8 cellular contexts compared by ENCODE assay signal in genomic region chr13:110956216-110956615, GRCh38. TPM values are rescaled to one million over a fixed set of nuclear protein-coding genes. Genes with fewer than 3 reads are reported as not detected.
DNase-seq lines count a peak whose midpoint lies in the region; ATAC-seq and TF ChIP-seq lines count a peak whose summit lies in the region.
"Not testable (repeated sequence)": the region's sequence is repeated elsewhere in the genome, so short reads cannot be mapped to it uniquely, and the experiment has no call there.

No MANE protein-coding gene starts in this region.

- DNase-seq in AG10803 (ENCODE audit: low read depth) (peak; percentile 55), GM23248 (peak; percentile 52), IMR-90 (peak; percentile 19), ecto neural progenitor cell (ENCODE audit: low spot score) (peak; percentile 3), fibroblast of mammary gland (ENCODE audit: low read depth) (peak; percentile 47), fibroblast of villous mesenchyme (ENCODE audit: low read depth) (peak; percentile 19), mesenchymal stem cell (peak; percentile 29)
- DNase-seq in chondrocyte (ENCODE audit: low spot score), result not testable (repeated sequence)

- not testable (repeated sequence) for H3K9me3 Mint-ChIP-seq in chondrocyte (ENCODE audit: low read depth)

- H2BK5ac ChIP-seq in IMR-90 (ENCODE audit: low read depth, low read length, poor library complexity, severe bottlenecking), result peak overlapping the region; percentile 36
- not testable (repeated sequence) for H2BK5ac ChIP-seq in mesenchymal stem cell (ENCODE audit: low read depth, low read length, poor library complexity, severe bottlenecking)

- not testable (repeated sequence) for H3K79me1 ChIP-seq in IMR-90 (ENCODE audit: low read depth in 1 of 2, low read length in 2 of 2); mesenchymal stem cell (replicated peaks; ENCODE audit: low read length, poor library complexity, severe bottlenecking)

- H2AK9ac ChIP-seq in IMR-90 (replicated peaks; ENCODE audit: low read depth, low read length, poor library complexity), result not testable (repeated sequence)

- not testable (repeated sequence) for H3K36me3 Mint-ChIP-seq in chondrocyte (ENCODE audit: low read depth)

- peak overlapping the region; percentile 79 for H4K91ac ChIP-seq in IMR-90 (ENCODE audit: insufficient read depth, low read depth, low read length)
- H4K91ac ChIP-seq in mesenchymal stem cell (ENCODE audit: low read length), result peak overlapping the region; percentile 53

- not testable (repeated sequence) for TF ChIP-seq POLR2A in IMR-90 (IDR thresholded peaks at IDR 0.05; ENCODE audit: low read depth, low read length)

- not testable (repeated sequence) for H2AFZ ChIP-seq in GM23248; IMR-90 (replicated peaks; ENCODE audit: low read length, poor library complexity); mesenchymal stem cell (ENCODE audit: low read depth, low read length)

- not testable (repeated sequence) for H3K36me3 ChIP-seq in GM23248 (ENCODE audit: low read depth); IMR-90 (ENCODE audit: control insufficient read depth, insufficient read depth, low read length); mesenchymal stem cell (ENCODE audit: control insufficient read depth in 1 of 2, insufficient read depth in 2 of 2, low read depth in 1 of 2, low read length in 2 of 2)

- H4K5ac ChIP-seq in IMR-90 (ENCODE audit: low read depth, low read length), result peak overlapping the region; percentile 21; the same call in 1 of the 2 replicates

- H3K14ac ChIP-seq in IMR-90 (replicated peaks; ENCODE audit: low read depth, low read length), result peak overlapping the region; percentile 72; the same call in 1 of the 2 replicates
- not testable (repeated sequence) for H3K14ac ChIP-seq in mesenchymal stem cell (ENCODE audit: low read length in 2 of 2)

- peak overlapping the region; percentile 93 for H2BK20ac ChIP-seq in IMR-90 (ENCODE audit: low read depth, low read length)

- POLR2A ChIA-PET in IMR-90 (lab: Charles Lee; ENCODE audit: unreplicated experiment), result not testable (repeated sequence)

- TF ChIP-seq CTCF in AG10803 (conservative IDR thresholded peaks at IDR 0.05; ENCODE audit: low read length); IMR-90 (conservative IDR thresholded peaks at IDR 0.05; ENCODE audit: low read depth, low read length); chondrocyte (IDR thresholded peaks at IDR 0.05); fibroblast of mammary gland (conservative IDR thresholded peaks at IDR 0.05; ENCODE audit: control insufficient read depth, insufficient read depth, low read depth, low read length); fibroblast of villous mesenchyme (IDR thresholded peaks at IDR 0.05; ENCODE audit: insufficient read depth, low read depth, low read length): not testable (repeated sequence)

- not testable (repeated sequence) for H3K9me3 ChIP-seq in GM23248 (ENCODE audit: low read depth); IMR-90 (ENCODE audit: control insufficient read depth, insufficient read depth, low read length)
- H3K9me3 ChIP-seq in mesenchymal stem cell (ENCODE audit: control insufficient read depth, low read length), result peaks cover 13% of the 10 kb centered on the region

- H2BK15ac ChIP-seq in IMR-90 (ENCODE audit: low read depth, low read length) (peak overlapping the region; percentile 96; the same call in 1 of the 3 replicates), mesenchymal stem cell (ENCODE audit: low read depth, poor library complexity, severe bottlenecking) (peak overlapping the region; percentile 78)

- H4K8ac ChIP-seq in IMR-90 (ENCODE audit: low read depth in 2 of 2, low read length in 2 of 2) (peak overlapping the region in 1 of 2 experiments; percentile 71; a peak in 2 of 4 replicates), mesenchymal stem cell (ENCODE audit: low read length) (peak overlapping the region; percentile 83)

- not testable (repeated sequence) for H3K23ac ChIP-seq in IMR-90 (ENCODE audit: low read depth, low read length); mesenchymal stem cell (ENCODE audit: low read length in 2 of 2)

- dilution Hi-C loops in IMR-90 (cut with HindIII; ENCODE audit: low sequenced_read_pairs, unreplicated experiment), result not testable (repeated sequence)

- ATAC-seq in IMR-90 (ENCODE audit: low read depth), result not testable (repeated sequence)

- H3K4me2 ChIP-seq in GM23248 (ENCODE audit: unreplicated experiment); IMR-90 (ENCODE audit: low read depth, low read length); mesenchymal stem cell (ENCODE audit: low read length, poor library complexity, severe bottlenecking): not testable (repeated sequence)

- peak overlapping the region; percentile 41 for H3K27ac Mint-ChIP-seq in chondrocyte (ENCODE audit: unreplicated experiment)

- not testable (repeated sequence) for H3K9me2 ChIP-seq in GM23248 (ENCODE audit: insufficient read depth)

- not testable (repeated sequence) for H3K79me2 ChIP-seq in GM23248 (ENCODE audit: insufficient read depth)

- not testable (repeated sequence) for H3K4me3 ChIP-seq in AG10803 (ENCODE audit: low read length); GM23248; IMR-90 (ENCODE audit: insufficient read depth, low read depth, low read length); fibroblast of mammary gland (ENCODE audit: control insufficient read depth, low read depth, low read length); fibroblast of villous mesenchyme (ENCODE audit: low read depth, low read length); mesenchymal stem cell (ENCODE audit: insufficient read depth in 1 of 2, low read depth in 1 of 2, low read length in 2 of 2)

- not testable (repeated sequence) for BruUV-seq in IMR-90 (replicated peaks; lab: Mats Ljungman, UMichigan)

- in situ Hi-C loops in GM23248 (cut with MboI); IMR-90 (cut with MboI; ENCODE audit: low sequenced_read_pairs): not testable (repeated sequence)

- H3K27me3 Mint-ChIP-seq in chondrocyte (ENCODE audit: low read depth), result not testable (repeated sequence)

- H2AK5ac ChIP-seq in IMR-90 (ENCODE audit: low read depth, low read length), result peak overlapping the region; percentile 88
- H2AK5ac ChIP-seq in mesenchymal stem cell (ENCODE audit: low read length, severe bottlenecking), result not testable (repeated sequence)

- intact Hi-C loops in IMR-90 (cut with micrococcal nuclease), result not testable (repeated sequence)

- peak overlapping the region; percentile 90 for H3K4ac ChIP-seq in IMR-90 (ENCODE audit: low read depth, low read length)
- peak overlapping the region in 1 of 2 experiments; percentile 17 for H3K4ac ChIP-seq in mesenchymal stem cell (ENCODE audit: low read depth in 1 of 2, low read length in 2 of 2)

- H2BK120ac ChIP-seq in IMR-90 (ENCODE audit: low read depth, low read length), result peak overlapping the region; percentile 93
- not testable (repeated sequence) for H2BK120ac ChIP-seq in mesenchymal stem cell (ENCODE audit: low read depth, low read length)

- CTCF ChIA-PET in IMR-90 (lab: Yijun Ruan, JAX), result not testable (repeated sequence)

- peaks cover 32% of the 10 kb centered on the region for H3K4me1 Mint-ChIP-seq in chondrocyte (ENCODE audit: low read depth)

- not testable (repeated sequence) for H3K9ac ChIP-seq in GM23248; IMR-90 (ENCODE audit: low read depth, low read length); mesenchymal stem cell (ENCODE audit: low read length)

- H3K4me1 ChIP-seq in GM23248 (ENCODE audit: insufficient read depth) (peaks cover 10% of the 10 kb centered on the region), IMR-90 (ENCODE audit: control insufficient read depth, insufficient read depth, low read length) (peaks cover 16% of the 10 kb centered on the region), mesenchymal stem cell (ENCODE audit: control insufficient read depth, insufficient read depth, low read depth, low read length) (peaks cover 18% of the 10 kb centered on the region)

- WGBS in GM23248 (ENCODE audit: low coverage in 1 of 2, low lambda C conversion rate in 2 of 2, missing lambda C conversion rate in 2 of 2), 2 experiments, result 49 to 50% methylated on average over 11 to 12 of the region's 12 CpGs
- WGBS in IMR-90 (ENCODE audit: extremely low coverage in 2 of 2, insufficient read length in 1 of 2), 2 experiments, result 80% methylated on average over 1 of the region's 12 CpGs; no CpG with 5 or more reads in 1 of the 2 experiments
- 93% methylated on average over 8 of the region's 12 CpGs for whole genome bisulfite sequencing in mesenchymal stem cell

- not testable (repeated sequence) for H3K56ac ChIP-seq in IMR-90 (ENCODE audit: extremely low read depth, insufficient read depth, low read length)

- TF ChIP-seq RAD21 in IMR-90 (IDR thresholded peaks at IDR 0.05; ENCODE audit: low read length), result not testable (repeated sequence)

- H4K20me1 ChIP-seq in GM23248 (ENCODE audit: insufficient read depth); IMR-90 (ENCODE audit: insufficient read depth, low read length): not testable (repeated sequence)

- not testable (repeated sequence) for H3K27me3 ChIP-seq in GM23248 (replicated peaks; ENCODE audit: insufficient read depth); IMR-90 (ENCODE audit: control insufficient read depth, insufficient read depth, low read length); mesenchymal stem cell (ENCODE audit: control insufficient read depth in 1 of 2, insufficient read depth in 1 of 2, low read length in 2 of 2)

- H3K18ac ChIP-seq in IMR-90 (ENCODE audit: low read depth, low read length) (peak overlapping the region; percentile 54), mesenchymal stem cell (ENCODE audit: low read depth in 1 of 2, low read length in 2 of 2) (peak overlapping the region; percentile 71 to 74)

- H3K27ac ChIP-seq in GM23248; mesenchymal stem cell (ENCODE audit: low read length, poor library complexity, severe bottlenecking): not testable (repeated sequence)
- H3K27ac ChIP-seq in IMR-90 (ENCODE audit: insufficient read depth, low read length), result peak overlapping the region; percentile 46; the same call in 1 of the 2 replicates

- not testable (repeated sequence) for H3K4me3 Mint-ChIP-seq in chondrocyte (ENCODE audit: unreplicated experiment)

- H2BK12ac ChIP-seq in mesenchymal stem cell (ENCODE audit: low read length in 2 of 2), result peak overlapping the region; percentile 45 to 71

- not testable (repeated sequence) for H3K9me1 ChIP-seq in IMR-90 (ENCODE audit: insufficient read depth, low read length)

- H3F3A ChIP-seq in GM23248 (ENCODE audit: insufficient read depth), result not testable (repeated sequence)

RNA-seq across cellular contexts. Expression of gene ANKRD10, which starts 41.3 kb away (rescaled TPM):
- total RNA-seq in GM23248 (2014; rRNA removed; shearing (Covaris generic)), result 34.1 and 39.9 TPM in 2 replicates
- polyA plus RNA-seq in GM23248 (2016; fragmentation: Nextera tagmentation; extraction: Ambion mirVana), result 33.4 and 42.7 TPM in 2 replicates
- total RNA-seq in IMR-90 (2012; rRNA removed), result 18.3 and 24.2 TPM in 2 replicates
- 24.2 and 31.1 TPM in 2 replicates for polyA plus RNA-seq in IMR-90 (2012; rRNA removed)
- polyA plus RNA-seq in IMR-90 (2012; cell fraction: cytosol; rRNA removed), result 7.4 and 11.9 TPM in 2 replicates
- 105 and 271 TPM in 2 replicates for polyA plus RNA-seq in IMR-90 (2012; cell fraction: nucleus; rRNA removed; ENCODE audit: low replicate concordance)
- total RNA-seq in chondrocyte, result 110 to 139 TPM (median 112 TPM) in 3 replicates
- total RNA-seq in fibroblast of villous mesenchyme, result 60.5 and 89.5 TPM in 2 replicates
- 34.0 TPM for polyA plus RNA-seq in mesenchymal stem cell (2013, experiment 1 of 2)
- 33.7 TPM for polyA plus RNA-seq in mesenchymal stem cell (2013, experiment 2 of 2)
